11 cellular contexts compared by ENCODE assay signal in genomic region chr2:127623388-127624320, GRCh38. TPM values are rescaled to one million over a fixed set of nuclear protein-coding genes. Genes with fewer than 3 reads are reported as not detected.
DNase-seq lines count a peak whose midpoint lies in the region; ATAC-seq, FAIRE-seq and TF ChIP-seq lines count a peak whose summit lies in the region.
"Had no signal": no experiment of that assay in that cellular context is flagged by ENCODE, and none has a peak within 500 bp of the region (broad histone marks: within the 10 kb centered on the region; RNA-seq: fewer than 3 reads in every experiment).

No MANE protein-coding gene starts in this region.

- H3K4me3 Mint-ChIP-seq in astrocyte (ENCODE audit: unreplicated experiment), result peak overlapping the region; percentile 18
- no peak overlapping the region for H3K4me3 Mint-ChIP-seq in activated T-helper 1 cell treated with anti-CD3 and anti-CD28 coated beads, Interleukin-12 subunit alpha, Interleukin-12 subunit beta, Interleukin-2, Interleukin-4 antibody, amounts not matched to agents 30 ng/mL and 10 ng/mL and 1 ng/mL, durations not matched to agents 14 hours and 24 hours and 36 hours
- H3K4me3 Mint-ChIP-seq: stimulated activated naive CD8-positive, alpha-beta T cell treated with anti-CD3 and anti-CD28 coated beads, Interleukin-15, amount 100 ng/mL, for 72 hours had no signal

- peaks cover 2% of the 10 kb centered on the region for H3K36me3 Mint-ChIP-seq in astrocyte (ENCODE audit: low read depth, unreplicated experiment)
- no peaks in the 10 kb centered on the region for H3K36me3 Mint-ChIP-seq in activated T-helper 1 cell treated with anti-CD3 and anti-CD28 coated beads, Interleukin-12 subunit alpha, Interleukin-12 subunit beta, Interleukin-2, Interleukin-4 antibody, amounts not matched to agents 30 ng/mL and 10 ng/mL and 1 ng/mL, durations not matched to agents 14 hours and 24 hours and 36 hours (ENCODE audit: low read depth)

- no peak for TF ChIP-seq CTCF in astrocyte (IDR thresholded peaks at IDR 0.05; ENCODE audit: insufficient read depth, low read depth, low read length)
- no peak for TF ChIP-seq CTCF in osteoblast (IDR thresholded peaks at IDR 0.05; ENCODE audit: extremely low read depth, low read depth, low read length)

- H3K4me3 ChIP-seq in astrocyte (ENCODE audit: insufficient read depth, low read depth, low read length) (no peak overlapping the region), osteoblast (ENCODE audit: insufficient read depth, low read length) (no peak overlapping the region)

- H3K4me1 Mint-ChIP-seq in astrocyte (ENCODE audit: low read depth, unreplicated experiment), result peaks cover 11% of the 10 kb centered on the region
- H3K4me1 Mint-ChIP-seq in activated T-helper 1 cell treated with anti-CD3 and anti-CD28 coated beads, Interleukin-12 subunit alpha, Interleukin-12 subunit beta, Interleukin-2, Interleukin-4 antibody, amounts not matched to agents 30 ng/mL and 10 ng/mL and 1 ng/mL, durations not matched to agents 14 hours and 24 hours and 36 hours (ENCODE audit: low read depth), result no peaks in the 10 kb centered on the region
- H3K4me1 Mint-ChIP-seq: stimulated activated naive CD8-positive, alpha-beta T cell treated with anti-CD3 and anti-CD28 coated beads, Interleukin-15, amount 100 ng/mL, for 72 hours had no signal

- H3K9ac ChIP-seq in astrocyte (ENCODE audit: low read length), result no peak overlapping the region

- peaks cover 19% of the 10 kb centered on the region for H3K27me3 Mint-ChIP-seq in astrocyte (ENCODE audit: low read depth, unreplicated experiment)
- H3K27me3 Mint-ChIP-seq in activated T-helper 1 cell treated with anti-CD3 and anti-CD28 coated beads, Interleukin-12 subunit alpha, Interleukin-12 subunit beta, Interleukin-2, Interleukin-4 antibody, amounts not matched to agents 30 ng/mL and 10 ng/mL and 1 ng/mL, durations not matched to agents 14 hours and 24 hours and 36 hours (ENCODE audit: insufficient read depth), result peaks cover 4% of the 10 kb centered on the region
- H3K27me3 Mint-ChIP-seq: stimulated activated naive CD8-positive, alpha-beta T cell treated with anti-CD3 and anti-CD28 coated beads, Interleukin-15, amount 100 ng/mL, for 72 hours had no signal

- H3K9me3 ChIP-seq in astrocyte (ENCODE audit: insufficient read depth, low read depth, low read length) (no peaks in the 10 kb centered on the region), osteoblast (ENCODE audit: low read depth, low read length) (no peaks in the 10 kb centered on the region)

- intact Hi-C loops in activated T-helper 1 cell treated with anti-CD3 and anti-CD28 coated beads, Interleukin-12 subunit alpha, Interleukin-12 subunit beta, Interleukin-2, Interleukin-4 antibody, amounts not matched to agents 30 ng/mL and 10 ng/mL and 1 ng/mL, durations not matched to agents 14 hours and 24 hours and 36 hours (cut with micrococcal nuclease), result no loop called here

- H3K4me2 ChIP-seq in astrocyte (ENCODE audit: low read length) (peak overlapping the region; percentile 68), osteoblast (ENCODE audit: insufficient read depth, low read length) (no peak overlapping the region)

- H3K9me3 Mint-ChIP-seq in astrocyte (ENCODE audit: unreplicated experiment), result no peaks in the 10 kb centered on the region
- H3K9me3 Mint-ChIP-seq in activated T-helper 1 cell treated with anti-CD3 and anti-CD28 coated beads, Interleukin-12 subunit alpha, Interleukin-12 subunit beta, Interleukin-2, Interleukin-4 antibody, amounts not matched to agents 30 ng/mL and 10 ng/mL and 1 ng/mL, durations not matched to agents 14 hours and 24 hours and 36 hours, result no peaks in the 10 kb centered on the region
- H3K9me3 Mint-ChIP-seq: stimulated activated naive CD8-positive, alpha-beta T cell treated with anti-CD3 and anti-CD28 coated beads, Interleukin-15, amount 100 ng/mL, for 72 hours had no signal

- H2AFZ ChIP-seq in astrocyte (ENCODE audit: low read depth, low read length) (peak overlapping the region; percentile 69), osteoblast (ENCODE audit: low read length) (no peak overlapping the region)

- H4K20me1 ChIP-seq in astrocyte (ENCODE audit: insufficient read depth, low read length) (no peaks in the 10 kb centered on the region), osteoblast (ENCODE audit: insufficient read depth, low read length) (no peaks in the 10 kb centered on the region)

- DNase-seq in EL (peak; percentile 73), LHCN-M2 (ENCODE audit: low read depth) (peak; percentile 34), astrocyte (ENCODE audit: low read depth) (peak; percentile 59), osteoblast (ENCODE audit: insufficient read length, low spot score, missing footprints) (peak; percentile 98)
- no peak for DNase-seq in activated T-helper 1 cell treated with anti-CD3 and anti-CD28 coated beads, Interleukin-12 subunit alpha, Interleukin-12 subunit beta, Interleukin-2, Interleukin-4 antibody, amounts not matched to agents 30 ng/mL and 10 ng/mL and 1 ng/mL, durations not matched to agents 14 hours and 24 hours and 36 hours (ENCODE audit: low spot score)
- DNase-seq: activated CD4-positive, alpha-beta T cell treated with anti-CD3 and anti-CD28 coated beads for 48 hours; Karpas-422 had no signal

- no peak for FAIRE-seq in astrocyte (lab: Jason Lieb, UNC)

- peaks cover 11% of the 10 kb centered on the region for H3K4me1 ChIP-seq in astrocyte (ENCODE audit: insufficient read depth, low read length)
- H3K4me1 ChIP-seq in osteoblast (ENCODE audit: insufficient read depth, low read length), result peaks cover 5% of the 10 kb centered on the region

- peak overlapping the region; percentile 54 for H3K27ac Mint-ChIP-seq in astrocyte (ENCODE audit: unreplicated experiment)
- no peak overlapping the region for H3K27ac Mint-ChIP-seq in activated T-helper 1 cell treated with anti-CD3 and anti-CD28 coated beads, Interleukin-12 subunit alpha, Interleukin-12 subunit beta, Interleukin-2, Interleukin-4 antibody, amounts not matched to agents 30 ng/mL and 10 ng/mL and 1 ng/mL, durations not matched to agents 14 hours and 24 hours and 36 hours

- H3K27me3 ChIP-seq in astrocyte (ENCODE audit: insufficient read depth, low read length) (no peaks in the 10 kb centered on the region), osteoblast (ENCODE audit: insufficient read depth, low read length) (no peaks in the 10 kb centered on the region)

- no peaks in the 10 kb centered on the region for H3K79me2 ChIP-seq in astrocyte (ENCODE audit: insufficient read depth, low read length)
- no peaks in the 10 kb centered on the region for H3K79me2 ChIP-seq in osteoblast (ENCODE audit: insufficient read depth, low read length)

- ATAC-seq in GM21737 (IDR thresholded peaks at IDR 0.05; ENCODE audit: unreplicated experiment), result no peak
- ATAC-seq in HG03280 (IDR thresholded peaks at IDR 0.05; ENCODE audit: unreplicated experiment), result no peak
- ATAC-seq: stimulated activated naive CD8-positive, alpha-beta T cell treated with anti-CD3 and anti-CD28 coated beads, Interleukin-15, amount 100 ng/mL, for 72 hours had no signal

- H3K27ac ChIP-seq in astrocyte (ENCODE audit: low read depth, low read length) (peak overlapping the region; percentile 56), osteoblast (ENCODE audit: low read depth, low read length) (no peak overlapping the region)

- H3K36me3 ChIP-seq in astrocyte (ENCODE audit: insufficient read depth, low read length) (no peaks in the 10 kb centered on the region), osteoblast (ENCODE audit: insufficient read depth, low read length) (no peaks in the 10 kb centered on the region)

RNA-seq across cellular contexts. Expression of gene GPR17, which starts 22.3 kb away (rescaled TPM):
- total RNA-seq in LHCN-M2 (2014; rRNA removed), result not detected in 2 replicates
- 1.3 TPM for polyA plus RNA-seq in LHCN-M2 (2012)
- total RNA-seq in astrocyte, result 0.18 TPM in 1 of 2 replicates, not detected in the other
- total RNA-seq in osteoblast, result not detected in 2 replicates
- not detected in 2 replicates for total RNA-seq in activated T-helper 1 cell treated with anti-CD3 and anti-CD28 coated beads, Interleukin-12 subunit alpha, Interleukin-12 subunit beta, Interleukin-2, Interleukin-4 antibody, amounts not matched to agents 30 ng/mL and 10 ng/mL and 1 ng/mL, durations not matched to agents 14 hours and 24 hours and 36 hours
- total RNA-seq: fibroblast of villous mesenchyme had no signal

RNA-seq across cellular contexts. Expression of gene LIMS2, which starts 51.7 kb away (rescaled TPM):
- total RNA-seq in LHCN-M2 (2014; rRNA removed) (1.9 and 2.3 TPM in 2 replicates), astrocyte (73.3 and 75.1 TPM in 2 replicates), osteoblast (11.2 and 14.8 TPM in 2 replicates)
- polyA plus RNA-seq in LHCN-M2 (2012), result 83.4 TPM
- 4.8 and 5.1 TPM in 2 replicates for total RNA-seq in activated T-helper 1 cell treated with anti-CD3 and anti-CD28 coated beads, Interleukin-12 subunit alpha, Interleukin-12 subunit beta, Interleukin-2, Interleukin-4 antibody, amounts not matched to agents 30 ng/mL and 10 ng/mL and 1 ng/mL, durations not matched to agents 14 hours and 24 hours and 36 hours
